ENCODE assay signal across 1 cellular context in genomic region chr7:76023002-76023401, GRCh38.
TF ChIP-seq lines count a peak whose summit lies in the region.

No MANE protein-coding gene starts in this region.

TF ChIP-seq in WTC11, 78 proteins besides CTCF, POLR2A, EP300 and RAD21 (continued from another document):
- TF ChIP-seq SMAD3 (CRISPR knock-in tag; IDR thresholded peaks at IDR 0.05; ENCODE audit: borderline replicate concordance) = no peak
- TF ChIP-seq MXD4 (CRISPR knock-in tag; IDR thresholded peaks at IDR 0.05; ENCODE audit: borderline replicate concordance) = no peak
- no peak for TF ChIP-seq PRRX2 (CRISPR knock-in tag; IDR thresholded peaks at IDR 0.05)
- no peak for TF ChIP-seq NR3C1 (CRISPR knock-in tag; conservative IDR thresholded peaks at IDR 0.05; ENCODE audit: low read depth)
- no peak for TF ChIP-seq ZSCAN18 (CRISPR knock-in tag; IDR thresholded peaks at IDR 0.05)
- TF ChIP-seq CREB1 (CRISPR knock-in tag; IDR thresholded peaks at IDR 0.05) = no peak
- TF ChIP-seq GABPB1 (CRISPR knock-in tag; IDR thresholded peaks at IDR 0.05) = no peak
- TF ChIP-seq E2F5 (CRISPR knock-in tag; IDR thresholded peaks at IDR 0.05) = no peak
